ENCODE assay signal across 14 cellular contexts in the genomic region with DNA sequence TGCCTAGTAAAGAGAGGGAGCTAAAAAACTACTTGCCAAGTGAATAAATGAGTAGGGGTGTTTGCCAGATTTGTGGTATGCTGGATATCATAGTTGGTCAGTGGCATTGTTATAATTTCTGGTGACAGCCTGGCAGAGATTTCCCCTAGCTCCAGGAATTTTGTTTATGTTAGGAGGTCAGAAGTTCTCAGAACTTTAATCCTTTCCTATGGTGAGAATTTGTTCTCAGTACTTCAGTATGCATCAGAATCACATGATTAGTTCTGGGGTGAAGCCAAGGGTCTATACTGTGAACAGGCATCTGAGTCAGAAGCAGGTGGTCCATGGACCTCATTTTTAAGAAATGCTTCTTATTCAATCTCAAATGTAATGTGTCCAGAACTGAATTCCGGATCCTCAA. TPM values are rescaled to one million over a fixed set of nuclear protein-coding genes. Genes with fewer than 3 reads are reported as not detected.
DNase-seq lines count a peak whose midpoint lies in the region; ATAC-seq and TF ChIP-seq lines count a peak whose summit lies in the region.
"Had no signal": no experiment of that assay in that cellular context is flagged by ENCODE, and none has a peak within 500 bp of the region (broad histone marks: within the 10 kb centered on the region; RNA-seq: fewer than 3 reads in every experiment).

No MANE protein-coding gene starts in this region.

- H3K27me3 ChIP-seq in fibroblast of lung (ENCODE audit: control insufficient read depth, insufficient read depth, low read length) (no peaks in the 10 kb centered on the region), osteoblast (ENCODE audit: insufficient read depth, low read length) (peaks cover 8% of the 10 kb centered on the region), ascending aorta (no peaks in the 10 kb centered on the region)
- H3K27me3 ChIP-seq: SJSA1 had no signal

- no peak overlapping the region for H3K9ac ChIP-seq in fibroblast of lung (ENCODE audit: insufficient read depth, low read length)

- H3K36me3 ChIP-seq in fibroblast of lung (ENCODE audit: control insufficient read depth, insufficient read depth, low read length) (no peaks in the 10 kb centered on the region), osteoblast (ENCODE audit: insufficient read depth, low read length) (no peaks in the 10 kb centered on the region), ascending aorta (no peaks in the 10 kb centered on the region)
- H3K36me3 ChIP-seq: lower lobe of right lung, SJSA1 had no signal

- TF ChIP-seq CTCF in fibroblast of lung (conservative IDR thresholded peaks at IDR 0.05 in 1 of 2, IDR thresholded peaks at IDR 0.05 in 1 of 2; ENCODE audit: low read depth in 1 of 2, low read length in 2 of 2) (no peak), osteoblast (IDR thresholded peaks at IDR 0.05; ENCODE audit: extremely low read depth, low read depth, low read length) (no peak), ascending aorta (IDR thresholded peaks at IDR 0.05) (no peak)

- H3K27ac ChIP-seq in fibroblast of lung (ENCODE audit: insufficient read depth, low read length): no peak overlapping the region
- peak overlapping the region; percentile 22 for H3K27ac ChIP-seq in osteoblast (ENCODE audit: low read depth, low read length)
- H3K27ac ChIP-seq in ascending aorta: no peak overlapping the region
- H3K27ac ChIP-seq: C4-2B, lower lobe of right lung, SJSA1 had no signal

- H3K4me2 ChIP-seq in fibroblast of lung (ENCODE audit: extremely low read depth, insufficient read depth, low read length): no peak overlapping the region
- H3K4me2 ChIP-seq in osteoblast (ENCODE audit: insufficient read depth, low read length): no peak overlapping the region

- H3K4me3 ChIP-seq in fibroblast of lung (replicated peaks in 1 of 4; ENCODE audit: control extremely low read depth in 1 of 4, insufficient read depth in 1 of 4, low read depth in 3 of 4, low read length in 4 of 4): no peak overlapping the region
- no peak overlapping the region for H3K4me3 ChIP-seq in osteoblast (ENCODE audit: insufficient read depth, low read length)
- H3K4me3 ChIP-seq in ascending aorta: no peak overlapping the region
- H3K4me3 ChIP-seq: lower lobe of right lung, SJSA1 had no signal

- H2AFZ ChIP-seq in fibroblast of lung (ENCODE audit: low read length) (no peak overlapping the region), osteoblast (ENCODE audit: low read length) (no peak overlapping the region)

- H4K20me1 ChIP-seq in fibroblast of lung (ENCODE audit: control insufficient read depth, extremely low read depth, insufficient read depth, low read length): no peaks in the 10 kb centered on the region
- H4K20me1 ChIP-seq in osteoblast (ENCODE audit: insufficient read depth, low read length): no peaks in the 10 kb centered on the region

- DNase-seq in EH (ENCODE audit: low read depth) (peak; percentile 4), RPMI7951 (ENCODE audit: low read depth) (peak; percentile 42), fibroblast of lung (ENCODE audit: low read depth in 2 of 2) (peak; percentile 63 to 92), osteoblast (ENCODE audit: insufficient read length, low spot score, missing footprints) (no peak), ascending aorta (ENCODE audit: low spot score in 2 of 2) (no peak), NCI-H446 treated with DMSO at 0.1 percent for 48 hours (lab: John Stamatoyannopoulos, UW) (no peak), NCI-H446 (lab: John Stamatoyannopoulos, UW) (no peak)
- DNase-seq: lower lobe of right lung; NCI-H524; stimulated activated CD4-positive, alpha-beta T cell treated with anti-CD3 and anti-CD28 coated beads, Interleukin-4, amount 100 ng/mL, for 1 hour; stimulated activated naive CD8-positive, alpha-beta T cell treated with anti-CD3 and anti-CD28 coated beads, Interleukin-15, Interleukin-2, amounts not matched to agents 100 U/mL and 50 U/mL, for 24 hours had no signal

- H3K4me1 ChIP-seq in fibroblast of lung (ENCODE audit: control insufficient read depth, extremely low read depth, insufficient read depth, low read length): no peaks in the 10 kb centered on the region
- H3K4me1 ChIP-seq in osteoblast (ENCODE audit: insufficient read depth, low read length): peaks cover 4% of the 10 kb centered on the region
- H3K4me1 ChIP-seq in ascending aorta: no peaks in the 10 kb centered on the region
- H3K4me1 ChIP-seq: lower lobe of right lung had no signal

- no peak for ATAC-seq in esophagus mucosa
- ATAC-seq: lower lobe of right lung; stimulated activated naive CD8-positive, alpha-beta T cell treated with anti-CD3 and anti-CD28 coated beads, Interleukin-15, Interleukin-2, amounts not matched to agents 100 U/mL and 50 U/mL, for 24 hours had no signal

- H3K79me2 ChIP-seq in fibroblast of lung (ENCODE audit: control insufficient read depth, insufficient read depth, low read length) (no peaks in the 10 kb centered on the region), osteoblast (ENCODE audit: insufficient read depth, low read length) (no peaks in the 10 kb centered on the region)

- H3K9me3 ChIP-seq in fibroblast of lung (ENCODE audit: control insufficient read depth, insufficient read depth, low read depth, low read length) (no peaks in the 10 kb centered on the region), osteoblast (ENCODE audit: low read depth, low read length) (no peaks in the 10 kb centered on the region), ascending aorta (no peaks in the 10 kb centered on the region)
- H3K9me3 ChIP-seq: lower lobe of right lung, SJSA1 had no signal

- intact Hi-C loops in ascending aorta (cut with DNase I): no loop called here

RNA-seq across cellular contexts. Expression of a gene that starts 10.5 kb away (rescaled TPM):
- under 0.01 and 0.12 TPM in 2 replicates for total RNA-seq in RPMI7951 (2014; rRNA removed; shearing (Covaris generic))
- total RNA-seq in fibroblast of lung (under 0.01 TPM in 1 of 2 replicates, not detected in the other), osteoblast (not detected in 2 replicates), esophagus mucosa (1.8 TPM), ascending aorta (1.4 TPM)
- 0.01 TPM in 1 of 2 replicates, not detected in the other for polyA plus RNA-seq in fibroblast of lung
- polyA plus RNA-seq in fibroblast of lung (2012): 0.03 TPM in 1 of 2 replicates, not detected in the other
- not detected in 2 replicates for polyA minus RNA-seq in fibroblast of lung (ENCODE audit: low replicate concordance)
- total RNA-seq: SJSA1 had no signal

Comparison
In these comparisons a context has a peak if more than half of its experiments do, and no peak if none do; other contexts are left out.
1. DNase-seq: peak in EH (single experiment), RPMI7951 (single experiment) and fibroblast of lung (2 of 2); none in osteoblast (single experiment), ascending aorta (0 of 2), NCI-H446 treated with DMSO at 0.1 percent for 48 hours (single experiment) and NCI-H446 (0 of 2).